Comparison of ENCODE assay signal across 1 cellular context in the genomic region with DNA sequence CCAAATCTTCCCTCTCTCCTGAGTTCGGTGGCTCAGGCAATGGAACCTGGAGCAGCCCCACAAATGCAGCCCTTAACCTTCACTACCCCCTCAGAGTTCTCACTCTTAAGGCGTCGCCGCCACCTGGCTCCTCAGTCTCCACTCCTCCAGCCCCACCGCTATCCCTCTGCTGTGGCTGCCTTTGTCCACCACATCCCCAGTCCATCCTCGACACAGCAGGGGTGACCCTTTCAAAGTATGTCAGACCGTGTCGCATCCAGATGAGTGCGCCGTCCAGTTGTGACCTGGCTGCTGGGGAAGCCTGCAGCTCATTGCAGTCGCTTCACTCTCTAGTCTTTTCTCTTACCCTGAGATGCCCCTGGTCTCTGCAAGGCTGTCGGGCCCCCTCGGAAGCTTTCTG.
TF ChIP-seq lines count a peak whose summit lies in the region.

No MANE protein-coding gene starts in this region.

TF ChIP-seq in HepG2, 621 proteins besides CTCF, POLR2A, EP300 and RAD21:
- TF ChIP-seq, protein P1, sequence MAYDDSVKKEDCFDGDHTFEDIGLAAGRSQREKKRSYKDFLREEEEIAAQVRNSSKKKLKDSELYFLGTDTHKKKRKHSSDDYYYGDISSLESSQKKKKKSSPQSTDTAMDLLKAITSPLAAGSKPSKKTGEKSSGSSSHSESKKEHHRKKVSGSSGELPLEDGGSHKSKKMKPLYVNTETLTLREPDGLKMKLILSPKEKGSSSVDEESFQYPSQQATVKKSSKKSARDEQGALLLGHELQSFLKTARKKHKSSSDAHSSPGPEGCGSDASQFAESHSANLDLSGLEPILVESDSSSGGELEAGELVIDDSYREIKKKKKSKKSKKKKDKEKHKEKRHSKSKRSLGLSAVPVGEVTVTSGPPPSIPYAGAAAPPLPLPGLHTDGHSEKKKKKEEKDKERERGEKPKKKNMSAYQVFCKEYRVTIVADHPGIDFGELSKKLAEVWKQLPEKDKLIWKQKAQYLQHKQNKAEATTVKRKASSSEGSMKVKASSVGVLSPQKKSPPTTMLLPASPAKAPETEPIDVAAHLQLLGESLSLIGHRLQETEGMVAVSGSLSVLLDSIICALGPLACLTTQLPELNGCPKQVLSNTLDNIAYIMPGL (CRISPR knock-in tag; IDR thresholded peaks at IDR 0.05; ENCODE audit: borderline replicate concordance in 1 of 2, low read depth in 1 of 2) = 0 out of 4 replicates have a peak, but pooled peaks of 1 of the 2 experiments have one; percentile 12
- TF ChIP-seq HOXA7 (CRISPR knock-in tag; IDR thresholded peaks at IDR 0.05) = no peak
